Comparison of ENCODE assay signal across 1 cellular context in genomic region chr3:172550347-172550943, GRCh38.
TF ChIP-seq lines count a peak whose summit lies in the region.

No MANE protein-coding gene starts in this region.

TF ChIP-seq in A549, 52 proteins besides CTCF, POLR2A, EP300 and RAD21 (continued from another document):
- TF ChIP-seq ZC3H11A (IDR thresholded peaks at IDR 0.05) (no peak), HES2 (IDR thresholded peaks at IDR 0.05) (no peak), RARB (CRISPR knock-in tag; IDR thresholded peaks at IDR 0.05) (no peak)
TF ChIP-seq in A549: peak in this region for 0.
